In genomic region chr1:59146651-59147358, GRCh38 we compare ENCODE assay signal across 8 cellular contexts.
DNase-seq lines count a peak whose midpoint lies in the region; ATAC-seq and TF ChIP-seq lines count a peak whose summit lies in the region.

No MANE protein-coding gene starts in this region.

- H3K4me3 ChIP-seq in Caco-2 (ENCODE audit: low read depth, low read length) (peak overlapping the region; percentile 7; the same call in 1 of the 2 replicates), fibroblast of villous mesenchyme (ENCODE audit: low read depth, low read length) (peak overlapping the region; percentile 49), transverse colon (peak overlapping the region; percentile 35 to 59 (median 47))

- H3K27ac Mint-ChIP-seq in Caco-2 (ENCODE audit: unreplicated experiment) (no peak overlapping the region), neural crest cell (ENCODE audit: unreplicated experiment) (peak overlapping the region; percentile 81)
- H3K27ac Mint-ChIP-seq in activated T-cell treated with anti-CD3 and anti-CD28 coated beads, Interleukin-2, amount 50 U/mL, for 72 hours = peak overlapping the region; percentile 91

- H3K9me3 ChIP-seq in Caco-2 = no peaks in the 10 kb centered on the region
- no peaks in the 10 kb centered on the region for H3K9me3 ChIP-seq in transverse colon

- intact Hi-C loops in Caco-2 (cut with micrococcal nuclease; ENCODE audit: unreplicated experiment) (no loop called here), transverse colon (cut with DNase I; ENCODE audit: low total_unique reads) (no loop called here)

- peak in 1 of 2 experiments; percentile 14 for DNase-seq in Caco-2
- DNase-seq in Kasumi-1 (lab: John Stamatoyannopoulos, UW) = peak; percentile 10 to 13
- DNase-seq in activated T-cell treated with anti-CD3 and anti-CD28 coated beads, Interleukin-2, amount 50 U/mL, for 72 hours = peak; percentile 55 to 67
- DNase-seq in fibroblast of villous mesenchyme (ENCODE audit: low read depth) = no peak
- DNase-seq in neural crest cell (ENCODE audit: low read depth, low spot score) = peak; percentile 37
- peak; percentile 56 for DNase-seq in transverse colon

- H3K27me3 ChIP-seq in Caco-2 (replicated peaks; ENCODE audit: control insufficient read depth, insufficient read depth, low read length) = no peaks in the 10 kb centered on the region
- no peaks in the 10 kb centered on the region for H3K27me3 ChIP-seq in transverse colon

- in situ Hi-C loops in transverse colon (cut with MboI; ENCODE audit: low pct_ligation_motif_present in 1 of 4, low pct_unique_long_range_greater_than_20kb in 1 of 4, low sequenced_read_pairs in 3 of 4) = no loop called here

- peak; percentile 19 for TF ChIP-seq POLR2A in transverse colon (IDR thresholded peaks at IDR 0.05)

- peak overlapping the region; percentile 67 for H3K4me3 Mint-ChIP-seq in Caco-2 (ENCODE audit: unreplicated experiment)
- peak overlapping the region; percentile 92 to 97 for H3K4me3 Mint-ChIP-seq in activated T-cell treated with anti-CD3 and anti-CD28 coated beads, Interleukin-2, amount 50 U/mL, for 72 hours
- peak overlapping the region; percentile 89 for H3K4me3 Mint-ChIP-seq in neural crest cell

- H3K36me3 ChIP-seq in Caco-2 (ENCODE audit: control insufficient read depth, insufficient read depth, low read length) (no peaks in the 10 kb centered on the region), transverse colon (no peaks in the 10 kb centered on the region)

- whole genome bisulfite sequencing in transverse colon (ENCODE audit: low coverage in 1 of 2), 2 donors = 6% methylated on average over 52 of the region's 52 CpGs; no CpG with 5 or more reads in 1 of the 2 donors

- TF ChIP-seq CTCF in Caco-2 (IDR thresholded peaks at IDR 0.05; ENCODE audit: insufficient read depth in 1 of 2, low read depth in 1 of 2, low read length in 1 of 2, severe bottlenecking in 1 of 2, unreplicated experiment in 1 of 2) (no peak), fibroblast of villous mesenchyme (IDR thresholded peaks at IDR 0.05; ENCODE audit: insufficient read depth, low read depth, low read length) (peak; percentile 4), neural crest cell (conservative IDR thresholded peaks at IDR 0.05) (peak; percentile 36), transverse colon (IDR thresholded peaks at IDR 0.05) (no peak)

- peaks cover 20% of the 10 kb centered on the region for H3K4me1 ChIP-seq in Caco-2
- peaks cover 0 to 37% (median 19%) of the 10 kb centered on the region in 4 donors for H3K4me1 ChIP-seq in transverse colon

- no TSS peak for BruUV-seq in Caco-2 (replicated peaks; lab: Mats Ljungman, UMichigan)

- H3K27me3 Mint-ChIP-seq in Caco-2 (ENCODE audit: insufficient read depth, unreplicated experiment) = no peaks in the 10 kb centered on the region
- H3K27me3 Mint-ChIP-seq in activated T-cell treated with anti-CD3 and anti-CD28 coated beads, Interleukin-2, amount 50 U/mL, for 72 hours (ENCODE audit: low read depth) = peaks cover 13% of the 10 kb centered on the region
- H3K27me3 Mint-ChIP-seq in neural crest cell (ENCODE audit: low read depth) = peaks cover 2% of the 10 kb centered on the region

- CTCF ChIA-PET in Caco-2 (lab: Charles Lee) = no interaction called here

- no peaks in the 10 kb centered on the region for H3K36me3 Mint-ChIP-seq in Caco-2 (ENCODE audit: insufficient read depth, unreplicated experiment)
- peaks cover 0 to 2% of the 10 kb centered on the region in 2 donors for H3K36me3 Mint-ChIP-seq in activated T-cell treated with anti-CD3 and anti-CD28 coated beads, Interleukin-2, amount 50 U/mL, for 72 hours (ENCODE audit: insufficient read depth in 2 of 2)
- no peaks in the 10 kb centered on the region for H3K36me3 Mint-ChIP-seq in neural crest cell (ENCODE audit: low read depth)

- TF ChIP-seq EP300 in transverse colon (IDR thresholded peaks at IDR 0.05; ENCODE audit: low read depth) = no peak

- H3K9me3 Mint-ChIP-seq in Caco-2 (ENCODE audit: unreplicated experiment) (no peaks in the 10 kb centered on the region), neural crest cell (no peaks in the 10 kb centered on the region)
- H3K9me3 Mint-ChIP-seq in activated T-cell treated with anti-CD3 and anti-CD28 coated beads, Interleukin-2, amount 50 U/mL, for 72 hours = no peaks in the 10 kb centered on the region

- ATAC-seq in GM21528 (IDR thresholded peaks at IDR 0.05; ENCODE audit: low FRiP score, unreplicated experiment) (peak; percentile 56), GM19397 (IDR thresholded peaks at IDR 0.05; ENCODE audit: unreplicated experiment) (no peak)
- ATAC-seq in activated T-cell treated with anti-CD3 and anti-CD28 coated beads, Interleukin-2, amount 50 U/mL, for 72 hours (replicated peaks in 1 of 2) = peak; percentile 64 to 71

- peak overlapping the region; percentile 50 to 73 (median 60) for H3K27ac ChIP-seq in transverse colon

- peaks cover 36% of the 10 kb centered on the region for H3K4me1 Mint-ChIP-seq in Caco-2 (ENCODE audit: low read depth, unreplicated experiment)
- peaks cover 45% of the 10 kb centered on the region for H3K4me1 Mint-ChIP-seq in activated T-cell treated with anti-CD3 and anti-CD28 coated beads, Interleukin-2, amount 50 U/mL, for 72 hours (ENCODE audit: low read depth)
- peaks cover 36% of the 10 kb centered on the region for H3K4me1 Mint-ChIP-seq in neural crest cell

- POLR2A ChIA-PET in Caco-2 (lab: Charles Lee) = no interaction called here

Comparison
In these comparisons a context has a peak if more than half of its experiments do, and no peak if none do; other contexts are left out.
1. CTCF ChIP-seq: peak in fibroblast of villous mesenchyme (single experiment) and neural crest cell (single experiment); none in Caco-2 (0 of 2) and transverse colon (0 of 5).
2. Peak in every context shown above with its lines, with median percentiles within 50 percentile points of each other: H3K4me3 ChIP-seq and H3K4me3 Mint-ChIP-seq.